Comparison of ENCODE assay signal across 31 cellular contexts in the genomic region with DNA sequence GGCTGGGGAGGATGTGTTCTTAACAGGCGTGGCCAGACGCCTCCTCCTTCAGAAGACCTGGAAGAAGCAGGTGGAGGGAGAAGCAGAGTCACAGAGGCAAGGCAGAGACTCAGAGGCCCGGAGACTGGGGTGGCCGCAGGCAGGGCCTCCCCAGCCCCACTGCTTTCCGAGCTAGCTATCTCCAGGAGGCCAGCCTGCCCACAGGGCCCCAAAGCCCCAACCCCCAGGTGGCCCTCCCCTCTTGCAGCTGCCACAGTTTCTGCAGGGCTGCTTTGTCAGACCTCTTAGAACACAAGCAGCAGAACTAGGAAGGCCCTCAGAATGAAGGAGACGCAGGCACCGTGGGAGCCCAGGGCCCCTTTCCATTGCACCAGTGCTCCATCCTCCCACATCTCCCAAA.
"Had no signal": no experiment of that assay in that cellular context is flagged by ENCODE, and none has a peak within 500 bp of the region (broad histone marks: within the 10 kb centered on the region; RNA-seq: fewer than 3 reads in every experiment).

No MANE protein-coding gene starts in this region.

- H3K4me1 Mint-ChIP-seq: activated CD4-positive, alpha-beta memory T cell treated with anti-CD3 and anti-CD28 coated beads, Interleukin-2, amount 10 ng/mL, durations not matched to agents 7 days and 5 days had no signal

- ATAC-seq: activated CD8-positive, alpha-beta memory T cell treated with anti-CD3 and anti-CD28 coated beads, Interleukin-2, amount 10 ng/mL, durations not matched to agents 7 days and 5 days; activated naive CD8-positive, alpha-beta T cell treated with anti-CD3 and anti-CD28 coated beads, Interleukin-2, amount 50 U/mL, for 24 hours; Panc1; T-cell; T-helper 17 cell had no signal

- H3K36me3 Mint-ChIP-seq: activated CD8-positive, alpha-beta memory T cell treated with anti-CD3 and anti-CD28 coated beads, Interleukin-2, amount 10 ng/mL, durations not matched to agents 7 days and 5 days; activated naive CD4-positive, alpha-beta T cell treated with anti-CD3 and anti-CD28 coated beads, Interleukin-2, amount 10 ng/mL, durations not matched to agents 7 days and 5 days; activated naive CD8-positive, alpha-beta T cell; brain; T-cell had no signal

- H3K9me3 Mint-ChIP-seq: activated CD4-positive, alpha-beta memory T cell treated with anti-CD3 and anti-CD28 coated beads, Interleukin-2, amount 10 ng/mL, durations not matched to agents 7 days and 5 days; activated naive CD4-positive, alpha-beta T cell treated with anti-CD3 and anti-CD28 coated beads, Interleukin-2, amount 10 ng/mL, durations not matched to agents 7 days and 5 days; activated naive CD8-positive, alpha-beta T cell treated with anti-CD3 and anti-CD28 coated beads, Interleukin-2, amount 50 U/mL, for 24 hours; T-cell had no signal

- H3K27me3 Mint-ChIP-seq: activated naive CD8-positive, alpha-beta T cell had no signal

- H3K4me3 Mint-ChIP-seq: activated CD4-positive, alpha-beta memory T cell treated with anti-CD3 and anti-CD28 coated beads, Interleukin-2, amount 10 ng/mL, durations not matched to agents 7 days and 5 days; activated CD8-positive, alpha-beta memory T cell treated with anti-CD3 and anti-CD28 coated beads, Interleukin-2, amount 10 ng/mL, durations not matched to agents 7 days and 5 days; activated naive CD4-positive, alpha-beta T cell treated with anti-CD3 and anti-CD28 coated beads, Interleukin-2, amount 10 ng/mL, durations not matched to agents 7 days and 5 days; activated naive CD8-positive, alpha-beta T cell; activated naive CD8-positive, alpha-beta T cell treated with anti-CD3 and anti-CD28 coated beads, Interleukin-2, amount 50 U/mL, for 24 hours; brain; T-cell; T-helper 17 cell had no signal

- H3K27ac Mint-ChIP-seq: activated CD4-positive, alpha-beta memory T cell treated with anti-CD3 and anti-CD28 coated beads, Interleukin-2, amount 10 ng/mL, durations not matched to agents 7 days and 5 days; activated CD8-positive, alpha-beta memory T cell treated with anti-CD3 and anti-CD28 coated beads, Interleukin-2, amount 10 ng/mL, durations not matched to agents 7 days and 5 days; activated naive CD4-positive, alpha-beta T cell treated with anti-CD3 and anti-CD28 coated beads, Interleukin-2, amount 10 ng/mL, durations not matched to agents 7 days and 5 days; activated naive CD8-positive, alpha-beta T cell; activated naive CD8-positive, alpha-beta T cell treated with anti-CD3 and anti-CD28 coated beads, Interleukin-2, amount 50 U/mL, for 24 hours; T-cell; T-helper 17 cell had no signal

- DNase-seq: activated CD4-positive, alpha-beta memory T cell treated with anti-CD3 and anti-CD28 coated beads, Interleukin-2, amount 10 ng/mL, durations not matched to agents 7 days and 5 days; activated CD4-positive, alpha-beta T cell treated with anti-CD3 and anti-CD28 coated beads for 1 hour; activated CD4-positive, alpha-beta T cell treated with anti-CD3 and anti-CD28 coated beads for 48 hours; activated CD4-positive, CD25-positive, alpha-beta regulatory T cell; activated CD8-positive, alpha-beta memory T cell treated with anti-CD3 and anti-CD28 coated beads for 24 hours; activated CD8-positive, alpha-beta memory T cell treated with anti-CD3 and anti-CD28 coated beads, Interleukin-2, amount 10 ng/mL, durations not matched to agents 7 days and 5 days; activated CD8-positive, alpha-beta memory T cell treated with anti-CD3 and anti-CD28 coated beads, Interleukin-2, amount 50 U/mL, for 48 hours; activated effector memory CD4-positive, alpha-beta T cell treated with Interleukin-2 at 50 U/mL for 16 hours; activated naive CD4-positive, alpha-beta T cell treated with anti-CD3 and anti-CD28 coated beads, Interleukin-2, amount 10 ng/mL, durations not matched to agents 7 days and 5 days; activated naive CD8-positive, alpha-beta T cell treated with anti-CD3 and anti-CD28 coated beads, Interleukin-2, amount 50 U/mL, for 24 hours; activated T-cell treated with anti-CD3 and anti-CD28 coated beads, Interleukin-2, amount 50 U/mL, for 48 hours; anterior cingulate cortex; central memory CD4-positive, alpha-beta T cell; Kasumi-1; KG1; MM.1S; MV-4-11; NCI-H1092; NCI-H1436 treated with DMSO at 0.1 percent for 48 hours; NCI-H1694 treated with DMSO at 0.1 percent for 48 hours; NCI-H2029; NCI-H510A; NCI-H526 treated with DMSO at 0.1 percent for 48 hours; NCI-H774; SHP77; SK-N-SH; T-cell; T-helper 17 cell had no signal
